In genomic region chr15:41827880-41828746, GRCh38 we compare ENCODE assay signal across 1 cellular context.
A peak's percentile ranks its signal among the peaks of the same experiment; 100 is the strongest.
TF ChIP-seq lines count a peak whose summit lies in the region.

JMJD7 (plus strand) TSS chr15:41828092; CDS start chr15:41828125, 33 bp downstream.

TF ChIP-seq in K562, 482 proteins besides CTCF, POLR2A, EP300 and RAD21 (continued from another document and continues in another):
- TF ChIP-seq ZNF277 (CRISPR knock-in tag; IDR thresholded peaks at IDR 0.05; ENCODE audit: borderline replicate concordance): no peak
- TF ChIP-seq MTA1 (IDR thresholded peaks at IDR 0.05; ENCODE audit: borderline replicate concordance): 0 out of 2 replicates have a peak, but pooled peaks have one; percentile 19
- TF ChIP-seq ZNF507 (tag; conservative IDR thresholded peaks at IDR 0.05): no peak
- TF ChIP-seq TBL1XR1 (IDR thresholded peaks at IDR 0.05; ENCODE audit: low read length in 2 of 2): no peak
- TF ChIP-seq ZNF354B (CRISPR knock-in tag; IDR thresholded peaks at IDR 0.05): no peak
- no peak for TF ChIP-seq TOE1 (IDR thresholded peaks at IDR 0.05; ENCODE audit: borderline replicate concordance)
- TF ChIP-seq TOE1 (CRISPR knock-in tag; IDR thresholded peaks at IDR 0.05; ENCODE audit: borderline replicate concordance, low read depth): no peak
- TF ChIP-seq SNAPC5 (CRISPR knock-in tag; IDR thresholded peaks at IDR 0.05): no peak
- no peak for TF ChIP-seq ZNF212 (CRISPR knock-in tag; IDR thresholded peaks at IDR 0.05)
- TF ChIP-seq EHMT2 (IDR thresholded peaks at IDR 0.05): 0 out of 2 replicates have a peak, but pooled peaks have one; percentile 22
- no peak for TF ChIP-seq GTF2F1 (IDR thresholded peaks at IDR 0.05; ENCODE audit: low read depth, low read length)
- TF ChIP-seq SREBF1 (IDR thresholded peaks at IDR 0.05; ENCODE audit: borderline replicate concordance, low read depth, low read length): no peak
- no peak for TF ChIP-seq TCF15 (CRISPR knock-in tag; IDR thresholded peaks at IDR 0.05)
- TF ChIP-seq GTF2A2 (tag; IDR thresholded peaks at IDR 0.05): no peak
- TF ChIP-seq HEY1 (CRISPR knock-in tag; IDR thresholded peaks at IDR 0.05; ENCODE audit: borderline replicate concordance): no peak
- TF ChIP-seq MTF1 (CRISPR knock-in tag; IDR thresholded peaks at IDR 0.05; ENCODE audit: borderline replicate concordance): no peak
- no peak for TF ChIP-seq RBM34 (IDR thresholded peaks at IDR 0.05; ENCODE audit: borderline replicate concordance, insufficient read depth, low read length)
- no peak; the same call in 1 of the 2 replicates for TF ChIP-seq SMARCE1 (IDR thresholded peaks at IDR 0.05)
- TF ChIP-seq ZNF512 (tag; IDR thresholded peaks at IDR 0.05): no peak
- peak; percentile 79 for TF ChIP-seq EP400 (IDR thresholded peaks at IDR 0.05)
- no peak for TF ChIP-seq ZNF586 (CRISPR knock-in tag; conservative IDR thresholded peaks at IDR 0.05)
- TF ChIP-seq NCOA4 (IDR thresholded peaks at IDR 0.05; ENCODE audit: partially characterized antibody): no peak
- no peak for TF ChIP-seq MCM5 (IDR thresholded peaks at IDR 0.05; ENCODE audit: low read depth)
- no peak for TF ChIP-seq DEAF1 (CRISPR knock-in tag; IDR thresholded peaks at IDR 0.05)
- TF ChIP-seq HNRNPLL (IDR thresholded peaks at IDR 0.05; ENCODE audit: low read depth, low read length, poor library complexity, severe bottlenecking): peak; percentile 76
- no peak for TF ChIP-seq XRCC4 (IDR thresholded peaks at IDR 0.05; ENCODE audit: extremely low read depth, insufficient read depth, insufficient read length)
- TF ChIP-seq REST (CRISPR knock-in tag; IDR thresholded peaks at IDR 0.05; ENCODE audit: low read depth): peak; percentile 71
- TF ChIP-seq ZNF592 (IDR thresholded peaks at IDR 0.05): no peak
- TF ChIP-seq MCM2 (IDR thresholded peaks at IDR 0.05; ENCODE audit: low read depth): no peak
- TF ChIP-seq NCOA6 (IDR thresholded peaks at IDR 0.05): no peak
- no peak for TF ChIP-seq DDX20 (tag; IDR thresholded peaks at IDR 0.05; ENCODE audit: low read depth)
- no peak for TF ChIP-seq BMI1 (IDR thresholded peaks at IDR 0.05; ENCODE audit: low read length)
- no peak for TF ChIP-seq SRSF3 (IDR thresholded peaks at IDR 0.05; ENCODE audit: insufficient read depth, low read length)
- no peak for TF ChIP-seq SMARCB1 (IDR thresholded peaks at IDR 0.05; ENCODE audit: insufficient read length, low read depth)
- no peak for TF ChIP-seq PRPF4 (IDR thresholded peaks at IDR 0.05; ENCODE audit: insufficient read depth, low read depth, low read length, poor library complexity, severe bottlenecking)
- no peak for TF ChIP-seq CGGBP1 (CRISPR knock-in tag; IDR thresholded peaks at IDR 0.05)
- no peak for TF ChIP-seq ZBTB34 (CRISPR knock-in tag; IDR thresholded peaks at IDR 0.05)
- peak; percentile 74 for TF ChIP-seq SAP30 (IDR thresholded peaks at IDR 0.05; ENCODE audit: borderline replicate concordance, insufficient read depth, low read depth, low read length, poor library complexity, severe bottlenecking)
- no peak for TF ChIP-seq PHF21A (IDR thresholded peaks at IDR 0.05; ENCODE audit: borderline replicate concordance, low read depth)
- TF ChIP-seq PYGO2 (tag; IDR thresholded peaks at IDR 0.05): no peak
- 0 out of 2 replicates have a peak, but pooled peaks have one; percentile 34 for TF ChIP-seq MTA2 (IDR thresholded peaks at IDR 0.05; ENCODE audit: low read depth)
- no peak for TF ChIP-seq ATF6 (CRISPR knock-in tag; IDR thresholded peaks at IDR 0.05)
- peak; percentile 44; the same call in 1 of the 2 replicates for TF ChIP-seq EGR1 (conservative IDR thresholded peaks at IDR 0.05)
- TF ChIP-seq ATF1 (CRISPR knock-in tag; IDR thresholded peaks at IDR 0.05): no peak; the same call in 1 of the 2 replicates
- peak; percentile 76; the same call in 1 of the 2 replicates for TF ChIP-seq ATF1 (tag; IDR thresholded peaks at IDR 0.05)
- TF ChIP-seq ZNF551 (CRISPR knock-in tag; IDR thresholded peaks at IDR 0.05): no peak
- TF ChIP-seq KLF1 (tag; IDR thresholded peaks at IDR 0.05): no peak
- TF ChIP-seq TEAD1 (CRISPR knock-in tag; IDR thresholded peaks at IDR 0.05): no peak
- no peak for TF ChIP-seq GTF2E2 (tag; IDR thresholded peaks at IDR 0.05)
- no peak for TF ChIP-seq PRMT5 (CRISPR knock-in tag; IDR thresholded peaks at IDR 0.05)
- TF ChIP-seq ELK3 (CRISPR knock-in tag; IDR thresholded peaks at IDR 0.05): no peak
- TF ChIP-seq BRD4 (IDR thresholded peaks at IDR 0.05): no peak
- TF ChIP-seq POLR2AphosphoS2 (IDR thresholded peaks at IDR 0.05; ENCODE audit: low read length): 0 out of 2 replicates have a peak, but pooled peaks have one; percentile 39
- TF ChIP-seq ZBTB17 (CRISPR knock-in tag; IDR thresholded peaks at IDR 0.05): no peak
